1 cellular context compared by ENCODE assay signal in the genomic region with DNA sequence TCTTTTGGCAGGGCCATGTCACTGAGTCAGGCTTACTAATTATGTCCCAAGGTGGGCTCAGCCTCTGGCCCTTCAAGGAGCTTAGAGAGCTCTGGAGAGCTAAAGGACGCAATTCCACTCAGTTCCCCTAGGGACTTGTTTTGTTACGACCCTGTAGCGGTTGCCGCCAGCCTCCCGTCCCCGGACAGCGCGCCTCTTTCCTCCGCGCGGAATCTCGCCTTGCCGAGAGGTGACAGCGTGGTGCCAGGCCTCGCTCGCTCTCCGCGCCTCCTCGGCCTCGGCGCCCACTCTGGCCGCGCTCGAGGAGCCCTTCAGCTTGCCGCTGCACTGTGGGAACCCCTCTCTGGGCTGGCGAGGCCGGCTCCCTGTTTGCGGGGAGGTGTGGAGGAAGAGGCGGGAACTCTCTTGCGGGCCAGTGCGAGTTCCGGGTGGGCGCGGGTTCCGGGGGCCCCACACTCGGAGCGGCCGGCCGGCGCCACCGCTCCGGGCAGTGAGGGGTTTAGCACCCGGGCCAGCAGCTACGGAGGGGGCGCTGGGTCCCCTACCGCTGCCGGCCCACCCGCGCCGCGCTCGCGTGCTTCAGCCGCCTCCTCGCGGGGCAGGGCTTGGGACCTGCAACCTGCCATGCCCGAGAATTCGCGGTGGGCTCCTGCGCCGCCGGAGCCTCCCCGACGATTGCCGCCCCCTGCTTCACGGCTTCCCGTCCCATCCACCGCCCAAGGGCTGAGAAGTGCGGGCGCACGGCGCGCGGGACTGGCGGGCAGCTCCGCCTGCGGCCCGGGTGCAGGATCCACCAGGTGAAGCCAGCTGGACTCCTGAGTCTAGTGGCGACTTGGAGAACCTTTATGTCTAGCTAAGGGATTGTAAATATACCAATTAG.
TF ChIP-seq lines count a peak whose summit lies in the region.

No MANE protein-coding gene starts in this region.

TF ChIP-seq in IMR-90, 13 proteins besides CTCF, POLR2A, EP300 and RAD21:
- TF ChIP-seq RFX5 (IDR thresholded peaks at IDR 0.05; ENCODE audit: low read depth, low read length) (no peak), MAFK (IDR thresholded peaks at IDR 0.05; ENCODE audit: low read depth, low read length) (no peak), BHLHE40 (IDR thresholded peaks at IDR 0.05; ENCODE audit: low read depth, low read length) (no peak), NFE2L2 (IDR thresholded peaks at IDR 0.05; ENCODE audit: low read depth, low read length) (no peak), SMC3 (IDR thresholded peaks at IDR 0.05; ENCODE audit: low read depth, low read length) (no peak), CHD1 (IDR thresholded peaks at IDR 0.05; ENCODE audit: low read depth, low read length) (no peak), MAZ (IDR thresholded peaks at IDR 0.05; ENCODE audit: borderline replicate concordance, low read depth, low read length) (no peak), RCOR1 (IDR thresholded peaks at IDR 0.05; ENCODE audit: insufficient replicate concordance, low read length) (no peak), CEBPB (IDR thresholded peaks at IDR 0.05; ENCODE audit: low read depth, low read length) (no peak), MXI1 (IDR thresholded peaks at IDR 0.05; ENCODE audit: borderline replicate concordance, low read depth, low read length) (no peak), FOS (IDR thresholded peaks at IDR 0.05; ENCODE audit: low read depth, low read length) (no peak)
- TF ChIP-seq, protein P1, sequence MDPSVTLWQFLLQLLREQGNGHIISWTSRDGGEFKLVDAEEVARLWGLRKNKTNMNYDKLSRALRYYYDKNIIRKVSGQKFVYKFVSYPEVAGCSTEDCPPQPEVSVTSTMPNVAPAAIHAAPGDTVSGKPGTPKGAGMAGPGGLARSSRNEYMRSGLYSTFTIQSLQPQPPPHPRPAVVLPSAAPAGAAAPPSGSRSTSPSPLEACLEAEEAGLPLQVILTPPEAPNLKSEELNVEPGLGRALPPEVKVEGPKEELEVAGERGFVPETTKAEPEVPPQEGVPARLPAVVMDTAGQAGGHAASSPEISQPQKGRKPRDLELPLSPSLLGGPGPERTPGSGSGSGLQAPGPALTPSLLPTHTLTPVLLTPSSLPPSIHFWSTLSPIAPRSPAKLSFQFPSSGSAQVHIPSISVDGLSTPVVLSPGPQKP (IDR thresholded peaks at IDR 0.05; ENCODE audit: borderline replicate concordance, low read depth, low read length), result no peak
- TF ChIP-seq, protein P2, sequence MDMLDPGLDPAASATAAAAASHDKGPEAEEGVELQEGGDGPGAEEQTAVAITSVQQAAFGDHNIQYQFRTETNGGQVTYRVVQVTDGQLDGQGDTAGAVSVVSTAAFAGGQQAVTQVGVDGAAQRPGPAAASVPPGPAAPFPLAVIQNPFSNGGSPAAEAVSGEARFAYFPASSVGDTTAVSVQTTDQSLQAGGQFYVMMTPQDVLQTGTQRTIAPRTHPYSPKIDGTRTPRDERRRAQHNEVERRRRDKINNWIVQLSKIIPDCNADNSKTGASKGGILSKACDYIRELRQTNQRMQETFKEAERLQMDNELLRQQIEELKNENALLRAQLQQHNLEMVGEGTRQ (IDR thresholded peaks at IDR 0.05; ENCODE audit: low read depth, low read length), result no peak
